ENCODE assay signal across 8 cellular contexts in the genomic region with DNA sequence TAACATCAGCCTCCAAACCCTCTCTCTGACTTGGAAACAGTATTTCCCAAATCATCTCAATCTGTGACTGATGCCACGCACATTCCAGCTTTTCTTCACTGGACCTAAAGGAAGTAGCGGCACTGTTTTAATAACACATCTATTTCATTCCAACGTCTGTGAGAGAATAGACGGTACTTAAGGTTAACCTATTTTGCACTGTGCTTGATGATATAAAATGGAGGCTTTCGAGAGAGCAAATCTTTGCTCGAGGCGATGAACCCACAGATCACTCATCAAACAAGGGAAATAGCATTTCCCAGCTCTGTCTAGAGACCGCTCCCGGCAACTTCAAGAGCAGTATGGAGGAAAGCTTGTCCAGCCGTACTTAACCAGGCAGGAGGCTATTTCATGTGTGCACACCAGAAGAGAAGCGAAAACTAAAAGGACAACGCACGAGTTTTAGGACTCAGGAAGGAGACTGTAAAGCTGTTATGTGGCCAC. TPM values are rescaled to one million over a fixed set of nuclear protein-coding genes. Genes with fewer than 3 reads are reported as not detected.
DNase-seq lines count a peak whose midpoint lies in the region; ATAC-seq lines count a peak whose summit lies in the region.

No MANE protein-coding gene starts in this region.

- no peak for ATAC-seq in naive thymus-derived CD8-positive, alpha-beta T cell

- no peaks in the 10 kb centered on the region for H3K36me3 Mint-ChIP-seq in naive thymus-derived CD8-positive, alpha-beta T cell

- H3K4me1 ChIP-seq in SJSA1 (replicated peaks): peaks cover 21% of the 10 kb centered on the region
- peaks cover 33% of the 10 kb centered on the region for H3K4me1 ChIP-seq in endocrine pancreas (ENCODE audit: control insufficient read depth, insufficient read depth, low read length)

- H3K9me3 ChIP-seq in SJSA1 (replicated peaks) (no peaks in the 10 kb centered on the region), endocrine pancreas (ENCODE audit: control insufficient read depth, low read length) (no peaks in the 10 kb centered on the region)

- H3K4me3 ChIP-seq in SJSA1 (peak overlapping the region; percentile 72), endocrine pancreas (ENCODE audit: control insufficient read depth, insufficient read depth, low read length) (peak overlapping the region; percentile 99)

- H3K4me1 Mint-ChIP-seq in naive thymus-derived CD8-positive, alpha-beta T cell: peaks cover 29 to 66% (median 43%) of the 10 kb centered on the region in 4 donors

- no peaks in the 10 kb centered on the region for H3K27me3 Mint-ChIP-seq in naive thymus-derived CD8-positive, alpha-beta T cell

- H3K27me3 ChIP-seq in SJSA1 (replicated peaks) (no peaks in the 10 kb centered on the region), endocrine pancreas (ENCODE audit: control insufficient read depth, insufficient read depth, low read length) (no peaks in the 10 kb centered on the region)

- peak overlapping the region; percentile 49 for H3K9ac ChIP-seq in endocrine pancreas (ENCODE audit: control insufficient read depth, insufficient read depth, low read length)

- H3K36me3 ChIP-seq in SJSA1 (no peaks in the 10 kb centered on the region; the same call in 1 of the 2 replicates), endocrine pancreas (ENCODE audit: control insufficient read depth, insufficient read depth, low read length) (no peaks in the 10 kb centered on the region)

- peak overlapping the region; percentile 88 to 96 (median 94) for H3K27ac Mint-ChIP-seq in naive thymus-derived CD8-positive, alpha-beta T cell

- DNase-seq in A172 (ENCODE audit: low spot score) (peak; percentile 33), GF-D8 (lab: John Stamatoyannopoulos, UW) (peak; percentile 17), SJSA1 (ENCODE audit: low read depth in 1 of 2, low spot score in 2 of 2) (peak in 1 of 2 experiments; percentile 53), D341Med (ENCODE audit: low spot score) (no peak), OCI-M1 (lab: John Stamatoyannopoulos, UW) (no peak)
- peak in 4 of 10 donors; percentile 2 to 36 (median 32) for DNase-seq in naive thymus-derived CD8-positive, alpha-beta T cell
- no peak for DNase-seq in stimulated activated CD4-positive, alpha-beta T cell treated with anti-CD3 and anti-CD28 coated beads, Interleukin-4, amount 100 ng/mL, for 24 hours

- peak overlapping the region; percentile 30 for H3K27ac ChIP-seq in SJSA1

- POLR2A ChIA-PET in naive thymus-derived CD8-positive, alpha-beta T cell (lab: Charles Lee): interaction anchor here (0.7 to 5.7 kb wide), 4 partner anchors 19 to 267 kb away, joined by 3 to 69 read pairs (median 8); no protein-coding TSS in a partner anchor

- H3K9me3 Mint-ChIP-seq in naive thymus-derived CD8-positive, alpha-beta T cell: no peaks in the 10 kb centered on the region

- peak overlapping the region; percentile 86 to 98 (median 95) for H3K4me3 Mint-ChIP-seq in naive thymus-derived CD8-positive, alpha-beta T cell

RNA-seq across cellular contexts. Expression of a gene that starts 2.9 kb away (rescaled TPM):
- 8.7 and 9.7 TPM in 2 replicates for total RNA-seq in A172 (2014; rRNA removed; shearing (Covaris generic))
- 14.5 and 19.7 TPM in 2 replicates for total RNA-seq in SJSA1 (2014; rRNA removed; shearing (Covaris generic))
- total RNA-seq in naive thymus-derived CD8-positive, alpha-beta T cell: 10 to 100 TPM; 37.8 to 37.9 TPM
- 10 to 100 TPM; 26.5 to 39.2 (median 26.8) TPM for polyA plus RNA-seq in naive thymus-derived CD8-positive, alpha-beta T cell

Comparison
In these comparisons a context has a peak if more than half of its experiments do, and no peak if none do; other contexts are left out.
1. DNase-seq: peak in A172 (single experiment) and GF-D8 (single experiment); none in stimulated activated CD4-positive, alpha-beta T cell treated with anti-CD3 and anti-CD28 coated beads, Interleukin-4, amount 100 ng/mL, for 24 hours (single experiment), D341Med (single experiment) and OCI-M1 (single experiment).